Comparison of ENCODE assay signal across 8 cellular contexts in the genomic region with DNA sequence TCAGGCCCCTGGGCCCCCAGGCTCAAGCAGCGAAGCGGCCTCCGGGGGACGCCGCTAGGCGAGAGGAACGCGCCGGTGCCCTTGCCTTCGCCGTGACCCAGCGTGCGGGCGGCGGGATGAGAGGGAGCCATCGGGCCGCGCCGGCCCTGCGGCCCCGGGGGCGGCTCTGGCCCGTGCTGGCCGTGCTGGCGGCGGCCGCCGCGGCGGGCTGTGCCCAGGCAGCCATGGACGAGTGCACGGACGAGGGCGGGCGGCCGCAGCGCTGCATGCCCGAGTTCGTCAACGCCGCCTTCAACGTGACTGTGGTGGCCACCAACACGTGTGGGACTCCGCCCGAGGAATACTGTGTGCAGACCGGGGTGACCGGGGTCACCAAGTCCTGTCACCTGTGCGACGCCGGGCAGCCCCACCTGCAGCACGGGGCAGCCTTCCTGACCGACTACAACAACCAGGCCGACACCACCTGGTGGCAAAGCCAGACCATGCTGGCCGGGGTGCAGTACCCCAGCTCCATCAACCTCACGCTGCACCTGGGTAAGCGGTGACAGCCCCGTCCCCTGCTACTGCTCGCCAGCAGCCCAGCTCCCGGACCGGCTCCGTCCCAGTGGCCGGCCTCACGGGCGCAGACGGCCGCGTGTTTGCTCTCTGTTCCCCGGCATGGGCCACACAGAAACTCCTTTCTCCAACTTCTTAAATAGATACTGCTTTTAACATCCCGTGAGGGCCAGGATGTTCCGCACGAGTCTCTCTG. TPM values are rescaled to one million over a fixed set of nuclear protein-coding genes. Genes with fewer than 3 reads are reported as not detected.
DNase-seq lines count a peak whose midpoint lies in the region; ATAC-seq and TF ChIP-seq lines count a peak whose summit lies in the region.

No MANE protein-coding gene starts in this region.

- H3K9ac ChIP-seq in endodermal cell (ENCODE audit: extremely low read depth, low read length, poor library complexity, severe bottlenecking), result peak overlapping the region; percentile 37

- no peaks in the 10 kb centered on the region for H3K9me3 Mint-ChIP-seq in activated B cell treated with CpG ODN at 0.5 μM for 24 hours
- no peaks in the 10 kb centered on the region for H3K9me3 Mint-ChIP-seq in endodermal cell

- H3K4me1 Mint-ChIP-seq in activated B cell treated with CpG ODN at 0.5 μM for 24 hours, result peaks cover 48% of the 10 kb centered on the region
- peaks cover 50% of the 10 kb centered on the region for H3K4me1 Mint-ChIP-seq in endodermal cell

- H3K27ac ChIP-seq in endodermal cell (ENCODE audit: low read depth, low read length), result peak overlapping the region; percentile 54
- peak overlapping the region; percentile 57 for H3K27ac ChIP-seq in thymus (ENCODE audit: low read depth)

- CTCF ChIA-PET in activated B cell treated with CpG ODN at 0.5 μM for 24 hours (lab: Charles Lee), result interaction anchor here (0.8 to 2.0 kb wide), 3 partner anchors 9 to 62 kb away, joined by 3 to 29 read pairs (median 4); no protein-coding TSS in a partner anchor

- intact Hi-C loops in activated B cell treated with CpG ODN at 0.5 μM for 24 hours (cut with micrococcal nuclease), result loop anchor here (1.0 to 2.0 kb wide), 7 partner anchors 25 to 1027 kb away; a partner anchor contains a TSS

- H3K4me3 ChIP-seq in endodermal cell (ENCODE audit: low read length) (peak overlapping the region; percentile 87), thymus (ENCODE audit: low read length) (peak overlapping the region; percentile 57)

- DNase-seq in AG08396 (ENCODE audit: low spot score) (peak; percentile 35), NCI-H1694 treated with DMSO at 0.1 percent for 48 hours (lab: John Stamatoyannopoulos, UW) (peak; percentile 56), activated B cell treated with CpG ODN at 0.5 μM for 24 hours (peak; percentile 67), endodermal cell (peak; percentile 95), mucosa of gallbladder (ENCODE audit: low spot score) (peak; percentile 78)

- H3K27ac Mint-ChIP-seq in activated B cell treated with CpG ODN at 0.5 μM for 24 hours (peak overlapping the region; percentile 86), endodermal cell (peak overlapping the region; percentile 92)

- WGBS in endodermal cell (ENCODE audit: insufficient coverage in 1 of 2, insufficient read length in 1 of 2), 2 experiments, result 0% methylated on average over 30 to 71 of the region's 71 CpGs
- WGBS in thymus, result under 1% methylated on average over 71 of the region's 71 CpGs

- H3K27me3 Mint-ChIP-seq in activated B cell treated with CpG ODN at 0.5 μM for 24 hours (no peaks in the 10 kb centered on the region), endodermal cell (ENCODE audit: insufficient read depth) (peaks cover 35% of the 10 kb centered on the region)

- POLR2A ChIA-PET in activated B cell treated with CpG ODN at 0.5 μM for 24 hours (lab: Charles Lee), result interaction anchor here (0.9 to 1.6 kb wide), 5 partner anchors 17 to 204 kb away, joined by 3 to 19 read pairs (median 3); no protein-coding TSS in a partner anchor

- H3K9me3 ChIP-seq in endodermal cell (ENCODE audit: control insufficient read depth, low read length) (no peaks in the 10 kb centered on the region), thymus (ENCODE audit: control insufficient read depth) (no peaks in the 10 kb centered on the region)

- H3K27me3 ChIP-seq in endodermal cell (ENCODE audit: control insufficient read depth, insufficient read depth, low read length, poor library complexity, severe bottlenecking) (peaks cover 20% of the 10 kb centered on the region), thymus (ENCODE audit: control insufficient read depth, insufficient read depth) (peaks cover 57% of the 10 kb centered on the region)

- H3K4me1 ChIP-seq in endodermal cell (ENCODE audit: control insufficient read depth, insufficient read depth, low read length), result peaks cover 19% of the 10 kb centered on the region
- peaks cover 6% of the 10 kb centered on the region for H3K4me1 ChIP-seq in thymus (ENCODE audit: control insufficient read depth, insufficient read depth, low read length)

- peaks cover 5% of the 10 kb centered on the region for H3K36me3 Mint-ChIP-seq in activated B cell treated with CpG ODN at 0.5 μM for 24 hours (ENCODE audit: low read depth)
- H3K36me3 Mint-ChIP-seq in endodermal cell (ENCODE audit: low read depth), result no peaks in the 10 kb centered on the region

- ATAC-seq in GM18511 (IDR thresholded peaks at IDR 0.05; ENCODE audit: unreplicated experiment), result peak; percentile 76
- ATAC-seq in HG02938 (IDR thresholded peaks at IDR 0.05; ENCODE audit: unreplicated experiment), result peak; percentile 66
- ATAC-seq in activated B cell treated with CpG ODN at 0.5 μM for 24 hours (ENCODE audit: low read depth), result peak; percentile 65

- H3K4me3 Mint-ChIP-seq in activated B cell treated with CpG ODN at 0.5 μM for 24 hours (peak overlapping the region; percentile 94), endodermal cell (peak overlapping the region; percentile 75)

- H3K36me3 ChIP-seq in endodermal cell (ENCODE audit: control insufficient read depth, insufficient read depth, low read length), result no peaks in the 10 kb centered on the region
- H3K36me3 ChIP-seq in thymus (ENCODE audit: control insufficient read depth, insufficient read depth), result no peaks in the 10 kb centered on the region

- no peak for TF ChIP-seq CTCF in activated B cell treated with CpG ODN at 0.5 μM for 24 hours (IDR thresholded peaks at IDR 0.05)
- peak; percentile 82 for TF ChIP-seq CTCF in endodermal cell (conservative IDR thresholded peaks at IDR 0.05)

RNA-seq across cellular contexts. Expression of a gene that starts 0.6 kb away (rescaled TPM):
- total RNA-seq in activated B cell treated with CpG ODN at 0.5 μM for 24 hours (31.1 and 31.8 TPM in 2 replicates), endodermal cell (10 to 100 TPM; 47.9 to 58.8 TPM), mucosa of gallbladder (140 TPM)
- 63.8 TPM for polyA plus RNA-seq in endodermal cell (2013, experiment 1 of 2)
- 78.1 TPM for polyA plus RNA-seq in endodermal cell (2013, experiment 2 of 2)
- polyA plus RNA-seq in thymus, result 12.6 TPM

Comparison
In these comparisons a context has a peak if more than half of its experiments do, and no peak if none do; other contexts are left out.
1. Peak in every context shown above with its lines: DNase-seq, ATAC-seq, H3K4me3 ChIP-seq and H3K27ac ChIP-seq.
2. DNase-seq: peak in every context shown above with its lines; median percentile 95 in endodermal cell; 78 in mucosa of gallbladder; 67 in activated B cell treated with CpG ODN at 0.5 μM for 24 hours; 56 in NCI-H1694 treated with DMSO at 0.1 percent for 48 hours; 35 in AG08396.